In genomic region chr1:80639777-80640533, GRCh38 we compare ENCODE assay signal across 12 cellular contexts.
DNase-seq lines count a peak whose midpoint lies in the region; ATAC-seq and TF ChIP-seq lines count a peak whose summit lies in the region.
"Had no signal": no experiment of that assay in that cellular context is flagged by ENCODE, and none has a peak within 500 bp of the region (broad histone marks: within the 10 kb centered on the region; RNA-seq: fewer than 3 reads in every experiment).

No MANE protein-coding gene starts in this region.

- H3K4me1 Mint-ChIP-seq in activated T-helper 1 cell treated with anti-CD3 and anti-CD28 coated beads, Interleukin-12 subunit alpha, Interleukin-12 subunit beta, Interleukin-2, Interleukin-4 antibody, amounts not matched to agents 30 ng/mL and 10 ng/mL and 1 ng/mL, durations not matched to agents 14 hours and 24 hours and 36 hours (ENCODE audit: low read depth), result no peaks in the 10 kb centered on the region

- no peaks in the 10 kb centered on the region for H3K36me3 Mint-ChIP-seq in activated T-helper 1 cell treated with anti-CD3 and anti-CD28 coated beads, Interleukin-12 subunit alpha, Interleukin-12 subunit beta, Interleukin-2, Interleukin-4 antibody, amounts not matched to agents 30 ng/mL and 10 ng/mL and 1 ng/mL, durations not matched to agents 14 hours and 24 hours and 36 hours (ENCODE audit: low read depth)

- peak; percentile 7 for DNase-seq in GM19238 (ENCODE audit: insufficient read length, low spot score)
- DNase-seq in spleen, result no peak
- DNase-seq in activated T-helper 1 cell treated with anti-CD3 and anti-CD28 coated beads, Interleukin-12 subunit alpha, Interleukin-12 subunit beta, Interleukin-2, Interleukin-4 antibody, amounts not matched to agents 30 ng/mL and 10 ng/mL and 1 ng/mL, durations not matched to agents 14 hours and 24 hours and 36 hours (ENCODE audit: low spot score), result no peak
- DNase-seq in T-helper 2 cell, result no peak
- no peak for DNase-seq in NCI-H1092 treated with DMSO at 0.1 percent for 48 hours (lab: John Stamatoyannopoulos, UW)
- DNase-seq: activated CD4-positive, alpha-beta T cell treated with anti-CD3 and anti-CD28 coated beads, Interleukin-2, amount 50 U/mL, for 1 hour; aorta; IMR-90; OCI-M1 had no signal

- peaks cover 0 to 27% (median 0%) of the 10 kb centered on the region in 8 donors for H3K9me3 ChIP-seq in spleen

- intact Hi-C loops in spleen (cut with DNase I; ENCODE audit: low total_unique reads), result no loop called here
- intact Hi-C loops in activated T-helper 1 cell treated with anti-CD3 and anti-CD28 coated beads, Interleukin-12 subunit alpha, Interleukin-12 subunit beta, Interleukin-2, Interleukin-4 antibody, amounts not matched to agents 30 ng/mL and 10 ng/mL and 1 ng/mL, durations not matched to agents 14 hours and 24 hours and 36 hours (cut with micrococcal nuclease), result no loop called here

- H3K27ac Mint-ChIP-seq in activated T-helper 1 cell treated with anti-CD3 and anti-CD28 coated beads, Interleukin-12 subunit alpha, Interleukin-12 subunit beta, Interleukin-2, Interleukin-4 antibody, amounts not matched to agents 30 ng/mL and 10 ng/mL and 1 ng/mL, durations not matched to agents 14 hours and 24 hours and 36 hours, result no peak overlapping the region

- H3K4me3 Mint-ChIP-seq in activated T-helper 1 cell treated with anti-CD3 and anti-CD28 coated beads, Interleukin-12 subunit alpha, Interleukin-12 subunit beta, Interleukin-2, Interleukin-4 antibody, amounts not matched to agents 30 ng/mL and 10 ng/mL and 1 ng/mL, durations not matched to agents 14 hours and 24 hours and 36 hours, result no peak overlapping the region

- peak overlapping the region in 5 of 8 donors; percentile 10 to 72 (median 61) for H3K27ac ChIP-seq in spleen
- H3K27ac ChIP-seq: skin epidermis had no signal

- no peaks in the 10 kb centered on the region for H3K36me3 ChIP-seq in spleen

- H3K4me1 ChIP-seq in spleen, result peaks cover 0 to 10% (median 0%) of the 10 kb centered on the region in 6 donors

- H3K27me3 Mint-ChIP-seq in activated T-helper 1 cell treated with anti-CD3 and anti-CD28 coated beads, Interleukin-12 subunit alpha, Interleukin-12 subunit beta, Interleukin-2, Interleukin-4 antibody, amounts not matched to agents 30 ng/mL and 10 ng/mL and 1 ng/mL, durations not matched to agents 14 hours and 24 hours and 36 hours (ENCODE audit: insufficient read depth), result no peaks in the 10 kb centered on the region

- peaks cover 8% of the 10 kb centered on the region for H3K9me3 Mint-ChIP-seq in activated T-helper 1 cell treated with anti-CD3 and anti-CD28 coated beads, Interleukin-12 subunit alpha, Interleukin-12 subunit beta, Interleukin-2, Interleukin-4 antibody, amounts not matched to agents 30 ng/mL and 10 ng/mL and 1 ng/mL, durations not matched to agents 14 hours and 24 hours and 36 hours

- no peak for TF ChIP-seq CTCF in spleen (IDR thresholded peaks at IDR 0.05 in 8 of 11, conservative IDR thresholded peaks at IDR 0.05 in 3 of 11)

- TF ChIP-seq POLR2A in spleen (IDR thresholded peaks at IDR 0.05), result no peak

- ATAC-seq in HG02642 (IDR thresholded peaks at IDR 0.05; ENCODE audit: poor library complexity, unreplicated experiment) (peak; percentile 96), HG03521 (IDR thresholded peaks at IDR 0.05; ENCODE audit: unreplicated experiment) (peak; percentile 96)

- H3K4me3 ChIP-seq in spleen, result no peak overlapping the region
- H3K4me3 ChIP-seq: skin epidermis had no signal

- WGBS in spleen, 5 donors, result 32 to 42% (median 41%) methylated on average over 2 of the region's 2 CpGs

- no peaks in the 10 kb centered on the region for H3K27me3 ChIP-seq in spleen (replicated peaks in 1 of 7)
